ENCODE assay signal across 15 cellular contexts in genomic region chr7:150901160-150902035, GRCh38. TPM values are rescaled to one million over a fixed set of nuclear protein-coding genes. Genes with fewer than 3 reads are reported as not detected.
DNase-seq lines count a peak whose midpoint lies in the region; ATAC-seq and TF ChIP-seq lines count a peak whose summit lies in the region.
"Had no signal": no experiment of that assay in that cellular context is flagged by ENCODE, and none has a peak within 500 bp of the region (broad histone marks: within the 10 kb centered on the region; RNA-seq: fewer than 3 reads in every experiment).

No MANE protein-coding gene starts in this region.

- TF ChIP-seq RAD21 in liver (IDR thresholded peaks at IDR 0.05), result no peak

- 54% methylated on average over 15 of the region's 15 CpGs for WGBS in liver

- peaks cover 2 to 17% (median 10%) of the 10 kb centered on the region in 4 donors for H3K4me1 ChIP-seq in liver (ENCODE audit: control insufficient read depth in 4 of 4, insufficient read depth in 4 of 4, low read length in 3 of 4)
- H3K4me1 ChIP-seq: prostate gland had no signal

- H3K9ac ChIP-seq in liver (ENCODE audit: low read depth in 1 of 2, low read length in 2 of 2), result no peak overlapping the region

- no peak overlapping the region for H3K4me3 ChIP-seq in liver (ENCODE audit: low read depth in 1 of 3, low read length in 3 of 3)
- H3K4me3 ChIP-seq: esophagus squamous epithelium, prostate gland had no signal

- CTCF ChIA-PET in RWPE1 (lab: Yijun Ruan, JAX), result interaction anchor here (0.6 kb wide), 2 partner anchors 12 to 580 kb away, joined by 3 to 5 read pairs; no protein-coding TSS in a partner anchor

- H3K27ac ChIP-seq in RWPE1 (peak overlapping the region; percentile 73), liver (ENCODE audit: low read depth in 1 of 2, low read length in 2 of 2) (no peak overlapping the region), temporal lobe (ENCODE audit: low read depth, low read length) (peak overlapping the region; percentile 13)
- H3K27ac ChIP-seq: esophagus squamous epithelium, prostate gland had no signal

- H3K9me3 ChIP-seq in liver (ENCODE audit: control insufficient read depth in 4 of 4, low read length in 3 of 4), result no peaks in the 10 kb centered on the region
- H3K9me3 ChIP-seq: esophagus squamous epithelium, prostate gland had no signal

- peaks cover 0 to 3% (median 0%) of the 10 kb centered on the region in 4 donors for H3K27me3 ChIP-seq in liver (ENCODE audit: control insufficient read depth in 4 of 4, insufficient read depth in 4 of 4, low read length in 3 of 4)

- no peaks in the 10 kb centered on the region for H3K36me3 ChIP-seq in liver (ENCODE audit: control insufficient read depth in 4 of 4, insufficient read depth in 3 of 4, low read depth in 1 of 4, low read length in 3 of 4)
- H3K36me3 ChIP-seq: esophagus squamous epithelium, prostate gland had no signal

- intact Hi-C loops in Right ventricle myocardium inferior (cut with DNase I), result loop anchor here (2.0 to 5.0 kb wide), 2 partner anchors 41 to 61 kb away; no protein-coding TSS in a partner anchor
- intact Hi-C loops in cardiac septum (cut with DNase I), result loop anchor here (5.0 kb wide), 3 partner anchors 41 to 211 kb away; no protein-coding TSS in a partner anchor

- ATAC-seq in Right ventricle myocardium inferior (peak; percentile 39), GM21723 (IDR thresholded peaks at IDR 0.05; ENCODE audit: unreplicated experiment) (no peak), HG03196 (IDR thresholded peaks at IDR 0.05; ENCODE audit: unreplicated experiment) (no peak)
- no peak for ATAC-seq in stimulated activated naive CD8-positive, alpha-beta T cell treated with anti-CD3 and anti-CD28 coated beads, Interleukin-15, Interleukin-2, amounts not matched to agents 100 U/mL and 50 U/mL, for 24 hours

- TF ChIP-seq CTCF in RWPE1 (conservative IDR thresholded peaks at IDR 0.05; ENCODE audit: low read depth), result no peak
- no peak for TF ChIP-seq CTCF in liver (IDR thresholded peaks at IDR 0.05; ENCODE audit: low read depth, low read length, missing input control)

- POLR2A ChIA-PET in RWPE1 (lab: Yijun Ruan, JAX; ENCODE audit: low non-redundant PET), result no interaction called here

- no peak for DNase-seq in Right ventricle myocardium inferior (ENCODE audit: missing footprints)
- no peak for DNase-seq in cardiac septum (ENCODE audit: low spot score)
- no peak for DNase-seq in RWPE1 (ENCODE audit: low spot score)
- no peak for DNase-seq in stimulated activated naive CD8-positive, alpha-beta T cell treated with anti-CD3 and anti-CD28 coated beads, Interleukin-15, Interleukin-2, amounts not matched to agents 100 U/mL and 50 U/mL, for 24 hours
- DNase-seq: ACHN, esophagus squamous epithelium, H7, MM.1S had no signal

TF ChIP-seq in liver, 16 proteins besides CTCF, POLR2A, EP300 and RAD21:
- TF ChIP-seq REST (IDR thresholded peaks at IDR 0.05), result no peak
- TF ChIP-seq RXRA (IDR thresholded peaks at IDR 0.05), result peak in 1 of 2 donors; percentile 48
- TF ChIP-seq YY1 (IDR thresholded peaks at IDR 0.05), result no peak
- no peak for TF ChIP-seq GABPA (IDR thresholded peaks at IDR 0.05 in 1 of 2, conservative IDR thresholded peaks at IDR 0.05 in 1 of 2)
- TF ChIP-seq EGR1 (IDR thresholded peaks at IDR 0.05; ENCODE audit: low read depth in 2 of 2), result no peak
- TF ChIP-seq SP1 (IDR thresholded peaks at IDR 0.05), result peak; percentile 80
- TF ChIP-seq HNF4G (IDR thresholded peaks at IDR 0.05), result peak; percentile 70
- TF ChIP-seq, protein P1, sequence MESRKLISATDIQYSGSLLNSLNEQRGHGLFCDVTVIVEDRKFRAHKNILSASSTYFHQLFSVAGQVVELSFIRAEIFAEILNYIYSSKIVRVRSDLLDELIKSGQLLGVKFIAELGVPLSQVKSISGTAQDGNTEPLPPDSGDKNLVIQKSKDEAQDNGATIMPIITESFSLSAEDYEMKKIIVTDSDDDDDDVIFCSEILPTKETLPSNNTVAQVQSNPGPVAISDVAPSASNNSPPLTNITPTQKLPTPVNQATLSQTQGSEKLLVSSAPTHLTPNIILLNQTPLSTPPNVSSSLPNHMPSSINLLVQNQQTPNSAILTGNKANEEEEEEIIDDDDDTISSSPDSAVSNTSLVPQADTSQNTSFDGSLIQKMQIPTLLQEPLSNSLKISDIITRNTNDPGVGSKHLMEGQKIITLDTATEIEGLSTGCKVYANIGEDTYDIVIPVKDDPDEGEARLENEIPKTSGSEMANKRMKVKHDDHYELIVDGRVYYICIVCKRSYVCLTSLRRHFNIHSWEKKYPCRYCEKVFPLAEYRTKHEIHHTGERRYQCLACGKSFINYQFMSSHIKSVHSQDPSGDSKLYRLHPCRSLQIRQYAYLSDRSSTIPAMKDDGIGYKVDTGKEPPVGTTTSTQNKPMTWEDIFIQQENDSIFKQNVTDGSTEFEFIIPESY (IDR thresholded peaks at IDR 0.05), result no peak
- TF ChIP-seq TAF1 (conservative IDR thresholded peaks at IDR 0.05), result no peak
- no peak for TF ChIP-seq ATF3 (IDR thresholded peaks at IDR 0.05)
- TF ChIP-seq HNF4A (conservative IDR thresholded peaks at IDR 0.05), result peak; percentile 57 to 92
- TF ChIP-seq JUND (IDR thresholded peaks at IDR 0.05), result no peak
- no peak for TF ChIP-seq NR2F2 (IDR thresholded peaks at IDR 0.05)
- no peak for TF ChIP-seq FOXA2 (IDR thresholded peaks at IDR 0.05)
- TF ChIP-seq, protein P2, sequence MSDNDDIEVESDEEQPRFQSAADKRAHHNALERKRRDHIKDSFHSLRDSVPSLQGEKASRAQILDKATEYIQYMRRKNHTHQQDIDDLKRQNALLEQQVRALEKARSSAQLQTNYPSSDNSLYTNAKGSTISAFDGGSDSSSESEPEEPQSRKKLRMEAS (IDR thresholded peaks at IDR 0.05), result no peak
- TF ChIP-seq FOXA1 (IDR thresholded peaks at IDR 0.05), result no peak

RNA-seq across cellular contexts. Expression of gene AOC1, which starts 49.1 kb away (rescaled TPM):
- total RNA-seq in Right ventricle myocardium inferior (0.27 TPM), cardiac septum (0.43 TPM), liver (under 1 TPM in 1 of 2 donors, not detected in 1; 0.08 TPM), temporal lobe (not detected)
- under 1 TPM in 1 of 2 donors, not detected in 1; 0.01 TPM for polyA plus RNA-seq in liver
- total RNA-seq: activated T-helper 1 cell treated with anti-CD3 and anti-CD28 coated beads, Interleukin-12 subunit alpha, Interleukin-12 subunit beta, Interleukin-2, Interleukin-4 antibody, amounts not matched to agents 30 ng/mL and 10 ng/mL and 1 ng/mL, durations not matched to agents 14 hours and 24 hours and 36 hours; H7 had no signal
- polyA plus RNA-seq: keratinocyte had no signal

Comparison
In these comparisons a context has a peak if more than half of its experiments do, and no peak if none do; other contexts are left out.
1. H3K27ac ChIP-seq: peak in RWPE1 (single experiment) and temporal lobe (single experiment); none in liver (0 of 2).